18 cellular contexts compared by ENCODE assay signal in the genomic region with DNA sequence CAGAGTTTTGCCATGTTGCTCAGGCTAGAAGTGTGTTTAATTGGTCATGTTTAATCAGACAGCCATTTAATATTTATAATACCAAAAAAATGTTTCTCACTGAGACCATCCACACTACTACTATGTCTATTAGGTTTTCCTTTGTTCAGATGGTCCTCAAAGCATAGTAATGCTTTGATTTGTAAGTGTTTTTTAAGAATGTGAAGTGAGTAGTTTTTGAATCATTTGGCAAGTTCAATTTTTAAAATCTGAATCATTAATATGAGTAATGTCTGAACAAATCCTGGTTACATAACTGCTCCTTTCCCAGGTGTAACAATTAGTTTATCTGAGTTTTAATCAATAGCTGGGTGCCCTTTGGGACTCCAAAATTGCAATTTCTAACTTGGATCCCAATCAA.
"Had no signal": no experiment of that assay in that cellular context is flagged by ENCODE, and none has a peak within 500 bp of the region (broad histone marks: within the 10 kb centered on the region; RNA-seq: fewer than 3 reads in every experiment).

No MANE protein-coding gene starts in this region.

- H3K27me3 ChIP-seq: adrenal gland, cardiac muscle cell, dorsolateral prefrontal cortex, heart right ventricle, ovary had no signal

- DNase-seq: activated B cell treated with CpG ODN at 0.5 μM for 24 hours; activated CD4-positive, alpha-beta memory T cell treated with anti-CD3 and anti-CD28 coated beads for 36 hours; activated CD4-positive, alpha-beta T cell treated with anti-CD3 and anti-CD28 coated beads for 4 hours; activated gamma-delta T cell treated with Interleukin-2 at 50 U/mL for 16 hours; activated T-cell treated with anti-CD3 and anti-CD28 coated beads for 4 hours; adrenal gland; dorsolateral prefrontal cortex; endodermal cell; heart right ventricle; immature natural killer cell; left cardiac atrium; naive thymus-derived CD8-positive, alpha-beta T cell; ovary; psoas muscle; right cardiac atrium; stimulated activated naive CD8-positive, alpha-beta T cell treated with anti-CD3 and anti-CD28 coated beads, Interleukin-15, Interleukin-2, amounts not matched to agents 100 U/mL and 50 U/mL, for 24 hours had no signal

- H3K36me3 ChIP-seq: adrenal gland, cardiac muscle cell, heart right ventricle, ovary had no signal

- H3K27ac ChIP-seq: cardiac muscle cell, dorsolateral prefrontal cortex, heart right ventricle, ovary, psoas muscle, skin epidermis had no signal

- H3K4me3 ChIP-seq: adrenal gland, cardiac muscle cell, dorsolateral prefrontal cortex, heart right ventricle, ovary, psoas muscle, skin epidermis had no signal
